8 cellular contexts compared by ENCODE assay signal in the genomic region with DNA sequence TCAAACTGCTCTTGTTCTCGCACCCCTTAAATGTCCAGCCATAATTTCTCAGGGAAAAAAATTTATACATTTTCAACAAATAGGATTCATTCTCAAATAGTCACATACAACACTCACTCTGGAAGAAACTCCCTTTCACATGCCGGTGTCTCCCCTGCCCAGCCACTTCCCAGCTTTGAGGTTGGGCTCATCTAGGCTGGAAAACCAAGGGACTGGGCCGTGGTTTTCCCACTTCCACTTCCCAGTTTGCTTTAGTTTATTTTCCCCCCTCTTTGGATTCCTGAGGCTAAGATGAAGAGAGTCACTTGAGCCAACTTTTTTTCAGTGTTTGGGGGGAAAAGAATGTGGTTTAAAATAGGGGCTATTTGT. TPM values are rescaled to one million over a fixed set of nuclear protein-coding genes. Genes with fewer than 3 reads are reported as not detected.
DNase-seq lines count a peak whose midpoint lies in the region; ATAC-seq and TF ChIP-seq lines count a peak whose summit lies in the region.

No MANE protein-coding gene starts in this region.

- TF ChIP-seq EP300 in stomach (IDR thresholded peaks at IDR 0.05), result no peak

- peak overlapping the region; percentile 93 for H3K27ac Mint-ChIP-seq in CD8-positive, alpha-beta T cell
- peak overlapping the region; percentile 95 to 99 for H3K27ac Mint-ChIP-seq in natural killer cell treated with Interleukin-12 subunit alpha and Interleukin-12 subunit beta and Interleukin-15 and Interleukin-18, amount 100 ng/mL, for 72 hours

- WGBS in stomach, 5 donors, result 65 to 73% (median 71%) methylated on average over 3 of the region's 3 CpGs

- no peak for TF ChIP-seq CTCF in CD8-positive, alpha-beta T cell (IDR thresholded peaks at IDR 0.05)
- TF ChIP-seq CTCF in ascending aorta (IDR thresholded peaks at IDR 0.05), result no peak
- no peak for TF ChIP-seq CTCF in stomach (IDR thresholded peaks at IDR 0.05)

- CTCF ChIA-PET in CD8-positive, alpha-beta T cell (lab: Charles Lee), result interaction anchor here (1.0 to 2.9 kb wide), 2 partner anchors 16 to 315 kb away, joined by 3 to 12 read pairs; no protein-coding TSS in a partner anchor

- peak overlapping the region; percentile 97 for H3K4me3 Mint-ChIP-seq in CD8-positive, alpha-beta T cell
- H3K4me3 Mint-ChIP-seq in natural killer cell treated with Interleukin-12 subunit alpha and Interleukin-12 subunit beta and Interleukin-15 and Interleukin-18, amount 100 ng/mL, for 72 hours, result peak overlapping the region; percentile 91

- H3K9me3 ChIP-seq in CD8-positive, alpha-beta T cell (ENCODE audit: low read length), result no peaks in the 10 kb centered on the region
- H3K9me3 ChIP-seq in HUES6 (ENCODE audit: control insufficient read depth, insufficient read depth, low read depth, low read length) (no peaks in the 10 kb centered on the region), ascending aorta (no peaks in the 10 kb centered on the region), stomach (no peaks in the 10 kb centered on the region)

- no peak overlapping the region for H3K9ac ChIP-seq in HUES6 (ENCODE audit: low read length)

- H3K27me3 ChIP-seq in CD8-positive, alpha-beta T cell (ENCODE audit: insufficient read depth, low read length), result no peaks in the 10 kb centered on the region
- H3K27me3 ChIP-seq in HUES6 (ENCODE audit: control insufficient read depth, insufficient read depth, low read length) (no peaks in the 10 kb centered on the region), ascending aorta (no peaks in the 10 kb centered on the region), stomach (no peaks in the 10 kb centered on the region)

- peaks cover 42% of the 10 kb centered on the region for H3K4me1 Mint-ChIP-seq in CD8-positive, alpha-beta T cell (ENCODE audit: low read depth)
- peaks cover 26 to 37% of the 10 kb centered on the region in 2 donors for H3K4me1 Mint-ChIP-seq in natural killer cell treated with Interleukin-12 subunit alpha and Interleukin-12 subunit beta and Interleukin-15 and Interleukin-18, amount 100 ng/mL, for 72 hours (ENCODE audit: low read depth in 2 of 2)

- peaks cover 34% of the 10 kb centered on the region for H3K4me1 ChIP-seq in CD8-positive, alpha-beta T cell (ENCODE audit: insufficient read depth, low read length)
- peaks cover 7% of the 10 kb centered on the region; the same call in 1 of the 2 replicates for H3K4me1 ChIP-seq in HUES6 (ENCODE audit: control insufficient read depth, insufficient read depth, low read length)
- H3K4me1 ChIP-seq in ascending aorta, result peaks cover 3 to 26% of the 10 kb centered on the region in 2 donors
- peaks cover 7 to 54% (median 37%) of the 10 kb centered on the region in 4 donors for H3K4me1 ChIP-seq in stomach

- no peak for TF ChIP-seq POLR2A in stomach (IDR thresholded peaks at IDR 0.05)

- H3K36me3 Mint-ChIP-seq in CD8-positive, alpha-beta T cell, result peaks cover 7% of the 10 kb centered on the region
- peaks cover 7% of the 10 kb centered on the region for H3K36me3 Mint-ChIP-seq in natural killer cell treated with Interleukin-12 subunit alpha and Interleukin-12 subunit beta and Interleukin-15 and Interleukin-18, amount 100 ng/mL, for 72 hours

- H3K4me3 ChIP-seq in CD8-positive, alpha-beta T cell (ENCODE audit: low read depth, low read length), result no peak overlapping the region
- peak overlapping the region; percentile 20; the same call in 1 of the 2 replicates for H3K4me3 ChIP-seq in HUES6 (ENCODE audit: low read depth, low read length)
- H3K4me3 ChIP-seq in ascending aorta, result peak overlapping the region; percentile 64 to 84
- peak overlapping the region in 2 of 4 donors; percentile 88 to 100 for H3K4me3 ChIP-seq in stomach

- ATAC-seq in CD8-positive, alpha-beta T cell, result no peak
- ATAC-seq in natural killer cell treated with Interleukin-12 subunit alpha and Interleukin-12 subunit beta and Interleukin-15 and Interleukin-18, amount 100 ng/mL, for 72 hours, result no peak
- ATAC-seq in HG03342 (IDR thresholded peaks at IDR 0.05; ENCODE audit: unreplicated experiment), result no peak

- H3K27ac ChIP-seq in CD8-positive, alpha-beta T cell (ENCODE audit: low read depth, low read length), result no peak overlapping the region
- H3K27ac ChIP-seq in HUES6 (ENCODE audit: low read depth, low read length) (no peak overlapping the region; the same call in 1 of the 2 replicates), ascending aorta (no peak overlapping the region), stomach (peak overlapping the region in 1 of 5 donors; percentile 89)

- H3K36me3 ChIP-seq in CD8-positive, alpha-beta T cell (ENCODE audit: insufficient read depth, low read length), result no peaks in the 10 kb centered on the region
- H3K36me3 ChIP-seq in HUES6 (ENCODE audit: control insufficient read depth, insufficient read depth, low read length) (no peaks in the 10 kb centered on the region), ascending aorta (peaks cover under 1 to 4% of the 10 kb centered on the region in 2 donors), stomach (peaks cover 0 to 4% (median under 1%) of the 10 kb centered on the region in 4 donors)

- intact Hi-C loops in CD8-positive, alpha-beta T cell (cut with DNase I, micrococcal nuclease), result loop anchor here in 1 of 2 experiments (5.0 kb wide), 3 partner anchors 154 to 1206 kb away; a partner anchor contains a TSS
- intact Hi-C loops in ascending aorta (cut with DNase I), result loop anchor here (2.0 kb wide), 1 partner anchor 60 kb away; a partner anchor contains a TSS
- intact Hi-C loops in stomach (cut with DNase I; ENCODE audit: low total_unique reads), result no loop called here

- DNase-seq in CD8-positive, alpha-beta T cell, result no peak
- DNase-seq in ascending aorta (ENCODE audit: low spot score in 2 of 2), result no peak
- no peak for DNase-seq in natural killer cell treated with Interleukin-12 subunit alpha and Interleukin-12 subunit beta and Interleukin-15 and Interleukin-18, amount 100 ng/mL, for 72 hours (ENCODE audit: low spot score)
- no peak for DNase-seq in stimulated activated naive CD4-positive, alpha-beta T cell (lab: John Stamatoyannopoulos, UW)
- DNase-seq in NCI-H345 treated with DMSO at 0.1 percent for 48 hours (lab: John Stamatoyannopoulos, UW; ENCODE audit: unreplicated experiment), result no peak
- DNase-seq in stomach, result no peak

- H3K27me3 Mint-ChIP-seq in CD8-positive, alpha-beta T cell (ENCODE audit: low read depth), result no peaks in the 10 kb centered on the region
- no peaks in the 10 kb centered on the region for H3K27me3 Mint-ChIP-seq in natural killer cell treated with Interleukin-12 subunit alpha and Interleukin-12 subunit beta and Interleukin-15 and Interleukin-18, amount 100 ng/mL, for 72 hours

- no peaks in the 10 kb centered on the region for H3K9me3 Mint-ChIP-seq in CD8-positive, alpha-beta T cell
- H3K9me3 Mint-ChIP-seq in natural killer cell treated with Interleukin-12 subunit alpha and Interleukin-12 subunit beta and Interleukin-15 and Interleukin-18, amount 100 ng/mL, for 72 hours, result no peaks in the 10 kb centered on the region

- POLR2A ChIA-PET in CD8-positive, alpha-beta T cell (lab: Charles Lee), result no interaction called here

RNA-seq across cellular contexts. Expression of a gene that starts 0.5 kb away (rescaled TPM):
- total RNA-seq in CD8-positive, alpha-beta T cell, result 10 to 100 TPM; 14.4 to 19.2 TPM
- 9.3 TPM for total RNA-seq in ascending aorta
- total RNA-seq in natural killer cell treated with Interleukin-12 subunit alpha and Interleukin-12 subunit beta and Interleukin-15 and Interleukin-18, amount 100 ng/mL, for 72 hours, result 10 to 100 TPM; 61.4 to 91.0 TPM
- total RNA-seq in stomach, result 10 to 100 TPM in 2 of 5 donors, 1 to 10 TPM in 3; 5.2 to 27.9 (median 9.9) TPM
- polyA plus RNA-seq in stomach, result 10 to 100 TPM; 13.5 to 18.6 (median 14.4) TPM
